Comparison of ENCODE assay signal across 33 cellular contexts in the genomic region with DNA sequence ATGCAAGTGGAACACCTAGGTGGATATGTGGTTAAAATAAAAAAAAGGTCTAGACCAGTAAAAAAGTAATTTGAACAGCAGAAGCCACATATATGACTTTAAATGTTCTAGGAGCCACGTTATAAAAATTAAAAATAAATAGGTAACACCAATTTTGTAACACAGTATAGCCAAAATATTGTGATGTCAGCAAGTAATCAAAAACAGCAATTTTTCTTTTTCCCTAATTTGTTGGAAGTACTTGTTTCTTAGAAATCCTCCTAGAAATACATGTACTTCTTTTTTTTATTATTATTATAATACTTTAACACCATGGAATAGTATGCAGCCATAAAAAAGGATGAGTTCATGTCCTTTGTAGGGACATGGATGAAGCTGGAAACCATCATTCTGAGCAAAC. TPM values are rescaled to one million over a fixed set of nuclear protein-coding genes. Genes with fewer than 3 reads are reported as not detected.
"Had no signal": no experiment of that assay in that cellular context is flagged by ENCODE, and none has a peak within 500 bp of the region (broad histone marks: within the 10 kb centered on the region; RNA-seq: fewer than 3 reads in every experiment).

No MANE protein-coding gene starts in this region.

- H3K4me1 ChIP-seq: esophagus squamous epithelium, gastrocnemius medialis, heart right ventricle, left lung had no signal

- H3K9me3 ChIP-seq: esophagus squamous epithelium, gastrocnemius medialis, heart right ventricle, left lung, lower lobe of right lung, mucosa of descending colon had no signal

- H3K36me3 ChIP-seq: esophagus squamous epithelium, gastrocnemius medialis, heart right ventricle, left lung, lower lobe of right lung had no signal

- H3K27me3 ChIP-seq: dorsolateral prefrontal cortex, esophagus squamous epithelium, gastrocnemius medialis, left lung had no signal

- DNase-seq: dorsolateral prefrontal cortex; effector CD4-positive, alpha-beta T cell; effector memory CD4-positive, alpha-beta T cell; erythroblast; esophagus squamous epithelium; foreskin fibroblast; foreskin melanocyte; gastrocnemius medialis; glutamatergic neuron; head of caudate nucleus; heart right ventricle; hippocampal formation; left cardiac atrium; left lung; left ventricle myocardium superior; lower lobe of right lung; mesenchymal stem cell; mucosa of descending colon; naive B cell had no signal

- H3K27ac ChIP-seq: coronary artery, dorsolateral prefrontal cortex, epithelial cell of prostate, esophagus squamous epithelium, gastrocnemius medialis, heart right ventricle, lower lobe of right lung had no signal

- ATAC-seq: esophagus mucosa, gastrocnemius medialis, left cardiac atrium, left ventricle myocardium superior, mucosa of descending colon had no signal

- FAIRE-seq: colon, islet of Langerhans, keratinocyte had no signal

- H3K4me3 ChIP-seq: coronary artery, dorsolateral prefrontal cortex, esophagus squamous epithelium, gastrocnemius medialis, heart right ventricle, left lung, lower lobe of right lung, mucosa of descending colon had no signal

RNA-seq across cellular contexts. Expression of a gene that starts 25.7 kb away (rescaled TPM):
- total RNA-seq: dermis blood vessel endothelial cell, esophagus mucosa, esophagus squamous epithelium, glomerular endothelial cell, kidney epithelial cell, lower leg skin, lower lobe of right lung, lung microvascular endothelial cell, mesenteric fat pad, mesothelial cell of epicardium, myocyte had no signal
- polyA plus RNA-seq: keratinocyte had no signal
